In genomic region chr5:96963267-96963666, GRCh38 we compare ENCODE assay signal across 9 cellular contexts. TPM values are rescaled to one million over a fixed set of nuclear protein-coding genes. Genes with fewer than 3 reads are reported as not detected.
DNase-seq lines count a peak whose midpoint lies in the region; ATAC-seq and TF ChIP-seq lines count a peak whose summit lies in the region.
"Had no signal": no experiment of that assay in that cellular context is flagged by ENCODE, and none has a peak within 500 bp of the region (broad histone marks: within the 10 kb centered on the region; RNA-seq: fewer than 3 reads in every experiment).

No MANE protein-coding gene starts in this region.

- TF ChIP-seq CTCF in BE2C (IDR thresholded peaks at IDR 0.05; ENCODE audit: low read depth, low read length) (no peak), thoracic aorta (IDR thresholded peaks at IDR 0.05) (no peak)

- H3K9me3 ChIP-seq in BE2C (0 out of 2 replicates have a peak, but pooled peaks cover 2% of the 10 kb centered on the region), thoracic aorta (no peaks in the 10 kb centered on the region)

- no peak overlapping the region for H3K4me3 ChIP-seq in BE2C (ENCODE audit: low read depth, low read length)
- no peak overlapping the region for H3K4me3 ChIP-seq in thoracic aorta

- H3K27me3 ChIP-seq in BE2C (no peaks in the 10 kb centered on the region), thoracic aorta (replicated peaks; ENCODE audit: insufficient read depth) (no peaks in the 10 kb centered on the region)

- peak; percentile 60 for DNase-seq in BE2C
- DNase-seq in activated CD4-positive, alpha-beta T cell treated with anti-CD3 and anti-CD28 coated beads, Interleukin-2, amount 50 U/mL, for 1 hour = peak; percentile 7
- peak; percentile 78 for DNase-seq in left cardiac atrium
- peak; percentile 33 for DNase-seq in thoracic aorta (ENCODE audit: low spot score)
- no peak for DNase-seq in 8988T
- DNase-seq in NCI-H510A (lab: John Stamatoyannopoulos, UW) = no peak

- ATAC-seq in GM19043 (IDR thresholded peaks at IDR 0.05; ENCODE audit: low read depth, unreplicated experiment) (peak; percentile 58), HG03520 (IDR thresholded peaks at IDR 0.05; ENCODE audit: unreplicated experiment) (peak; percentile 44), left cardiac atrium (peak; percentile 90 to 94), thoracic aorta (ENCODE audit: insufficient number of reproducible peaks, low FRiP score, low read depth) (peak; percentile 60)
- ATAC-seq: HCT116 had no signal

- H3K27ac ChIP-seq in thoracic aorta = no peak overlapping the region

- H3K36me3 ChIP-seq in BE2C = no peaks in the 10 kb centered on the region
- H3K36me3 ChIP-seq in thoracic aorta = no peaks in the 10 kb centered on the region

- peaks cover 13% of the 10 kb centered on the region for H3K4me1 ChIP-seq in BE2C
- H3K4me1 ChIP-seq in thoracic aorta (ENCODE audit: control insufficient read depth in 1 of 2, low read depth in 2 of 2) = peaks cover 36 to 38% of the 10 kb centered on the region in 2 donors

- intact Hi-C loops in left cardiac atrium (cut with DNase I) = no loop called here

RNA-seq across cellular contexts. Expression of gene LNPEP, which starts 27.4 kb away (rescaled TPM):
- polyA plus RNA-seq in BE2C (2012; ENCODE audit: insufficient read depth, insufficient read length, low read depth) = 4.8 TPM
- 10 to 100 TPM; 54.3 to 59.6 TPM for total RNA-seq in left cardiac atrium
- total RNA-seq in thoracic aorta = 10 to 100 TPM; 55.0 to 74.6 TPM

Comparison
In these comparisons a context has a peak if more than half of its experiments do, and no peak if none do; other contexts are left out.
1. DNase-seq: peak in BE2C (single experiment), activated CD4-positive, alpha-beta T cell treated with anti-CD3 and anti-CD28 coated beads, Interleukin-2, amount 50 U/mL, for 1 hour (single experiment), left cardiac atrium (single experiment) and thoracic aorta (single experiment); none in 8988T (single experiment) and NCI-H510A (single experiment).
2. Peak in every context shown above with its lines, with median percentiles within 50 percentile points of each other: ATAC-seq.